ENCODE assay signal across 8 cellular contexts in the genomic region with DNA sequence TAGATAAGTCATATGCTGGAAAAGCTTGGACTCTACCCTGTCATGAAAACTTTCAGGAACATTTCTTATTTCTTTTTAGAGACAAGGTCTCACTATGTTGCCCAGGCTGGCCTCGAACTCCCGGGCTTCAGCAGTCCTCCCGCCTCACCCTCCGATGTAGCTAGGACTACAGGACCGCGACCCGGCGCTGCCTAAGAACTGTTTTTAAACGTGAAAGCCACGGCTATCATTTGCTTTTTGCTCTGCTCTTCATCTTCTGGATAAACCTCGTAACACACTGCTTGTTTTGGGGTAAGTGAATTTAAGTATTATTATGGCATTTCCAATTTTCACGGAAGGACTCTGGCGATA. TPM values are rescaled to one million over a fixed set of nuclear protein-coding genes. Genes with fewer than 3 reads are reported as not detected.
A peak's percentile ranks its signal among the peaks of the same experiment; 100 is the strongest.
DNase-seq lines count a peak whose midpoint lies in the region; TF ChIP-seq lines count a peak whose summit lies in the region.

No MANE protein-coding gene starts in this region.

- CTCF ChIA-PET in activated CD4-positive, alpha-beta memory T cell treated with anti-CD3 and anti-CD28 coated beads for 36 hours (lab: Charles Lee) = interaction anchor here (1.1 to 3.6 kb wide), 5 partner anchors 11 to 319 kb away, joined by 3 to 43 read pairs (median 8); a partner anchor contains a TSS

- peak overlapping the region; percentile 82 for H2AFZ ChIP-seq in osteoblast (ENCODE audit: low read length)

- H3K4me2 ChIP-seq in osteoblast (ENCODE audit: insufficient read depth, low read length) = peak overlapping the region; percentile 98

- H3K9me3 ChIP-seq in HUES48 (ENCODE audit: control insufficient read depth, insufficient read depth, low read length) = peaks cover 12% of the 10 kb centered on the region
- H3K9me3 ChIP-seq in osteoblast (ENCODE audit: low read depth, low read length) = no peaks in the 10 kb centered on the region

- H3K27me3 Mint-ChIP-seq in activated CD4-positive, alpha-beta memory T cell treated with anti-CD3 and anti-CD28 coated beads for 36 hours = no peaks in the 10 kb centered on the region

- POLR2A ChIA-PET in activated CD4-positive, alpha-beta memory T cell treated with anti-CD3 and anti-CD28 coated beads for 36 hours (lab: Charles Lee) = interaction anchor here (0.9 to 5.4 kb wide), 16 partner anchors 9 to 620 kb away, joined by 3 to 251 read pairs (median 6); a partner anchor contains a TSS

- no peak for TF ChIP-seq CTCF in fibroblast of pulmonary artery (IDR thresholded peaks at IDR 0.05; ENCODE audit: low read length, missing control alignments)
- no peak for TF ChIP-seq CTCF in osteoblast (IDR thresholded peaks at IDR 0.05; ENCODE audit: extremely low read depth, low read depth, low read length)

- intact Hi-C loops in activated CD4-positive, alpha-beta memory T cell treated with anti-CD3 and anti-CD28 coated beads for 36 hours (cut with micrococcal nuclease) = loop anchor here (1.0 kb wide), 2 partner anchors 357 to 500 kb away; a partner anchor contains a TSS

- H3K79me2 ChIP-seq in osteoblast (ENCODE audit: insufficient read depth, low read length) = peaks cover 28% of the 10 kb centered on the region

- H3K9me3 Mint-ChIP-seq in activated CD4-positive, alpha-beta memory T cell treated with anti-CD3 and anti-CD28 coated beads for 36 hours = peaks cover 4% of the 10 kb centered on the region

- peak overlapping the region; percentile 89 for H3K4me3 Mint-ChIP-seq in activated CD4-positive, alpha-beta memory T cell treated with anti-CD3 and anti-CD28 coated beads for 36 hours

- H3K4me3 ChIP-seq in HUES48 (ENCODE audit: low read depth, low read length) (peak overlapping the region; percentile 90), fibroblast of pulmonary artery (replicated peaks; ENCODE audit: low read depth, low read length) (peak overlapping the region; percentile 57), osteoblast (ENCODE audit: insufficient read depth, low read length) (peak overlapping the region; percentile 73)

- H3K9ac ChIP-seq in HUES48 (ENCODE audit: low read depth, low read length) = peak overlapping the region; percentile 83

- H3K36me3 Mint-ChIP-seq in activated CD4-positive, alpha-beta memory T cell treated with anti-CD3 and anti-CD28 coated beads for 36 hours = peaks cover 14% of the 10 kb centered on the region

- DNase-seq in NCI-H1092 treated with DMSO at 0.1 percent for 48 hours (lab: John Stamatoyannopoulos, UW) (peak; percentile 79), NCI-H1092 (lab: John Stamatoyannopoulos, UW) (no peak), fibroblast of pulmonary artery (ENCODE audit: low read depth) (no peak), osteoblast (ENCODE audit: insufficient read length, low spot score, missing footprints) (no peak), pons (ENCODE audit: low spot score) (no peak), NCI-H2029 treated with DMSO at 0.1 percent for 48 hours (lab: John Stamatoyannopoulos, UW) (no peak)
- peak; percentile 35 for DNase-seq in activated CD4-positive, alpha-beta memory T cell treated with anti-CD3 and anti-CD28 coated beads for 36 hours

- peak overlapping the region; percentile 99 for H3K27ac Mint-ChIP-seq in activated CD4-positive, alpha-beta memory T cell treated with anti-CD3 and anti-CD28 coated beads for 36 hours

- H3K4me1 ChIP-seq in HUES48 (ENCODE audit: control insufficient read depth, insufficient read depth, low read length) (peaks cover 10% of the 10 kb centered on the region; the same call in 1 of the 2 replicates), osteoblast (ENCODE audit: insufficient read depth, low read length) (peaks cover 18% of the 10 kb centered on the region)

- H3K27me3 ChIP-seq in HUES48 (ENCODE audit: control insufficient read depth, insufficient read depth, low read length) (no peaks in the 10 kb centered on the region), osteoblast (ENCODE audit: insufficient read depth, low read length) (no peaks in the 10 kb centered on the region)

- H3K4me1 Mint-ChIP-seq in activated CD4-positive, alpha-beta memory T cell treated with anti-CD3 and anti-CD28 coated beads for 36 hours (ENCODE audit: low read depth) = peaks cover 22% of the 10 kb centered on the region

- no peaks in the 10 kb centered on the region for H4K20me1 ChIP-seq in osteoblast (ENCODE audit: insufficient read depth, low read length)

- H3K27ac ChIP-seq in HUES48 (ENCODE audit: low read depth, low read length) (peak overlapping the region; percentile 96), osteoblast (ENCODE audit: low read depth, low read length) (peak overlapping the region; percentile 98)

- no peaks in the 10 kb centered on the region for H3K36me3 ChIP-seq in HUES48 (ENCODE audit: control insufficient read depth, insufficient read depth, low read length)
- no peaks in the 10 kb centered on the region for H3K36me3 ChIP-seq in osteoblast (ENCODE audit: insufficient read depth, low read length)

RNA-seq across cellular contexts. Expression of a gene that starts 14.3 kb away (rescaled TPM):
- total RNA-seq in activated CD4-positive, alpha-beta memory T cell treated with anti-CD3 and anti-CD28 coated beads for 36 hours = 100 to 1,000 TPM; 144 to 150 TPM
- 157 and 194 TPM in 2 replicates for total RNA-seq in osteoblast

Comparison
In these comparisons a context has a peak if more than half of its experiments do, and no peak if none do; other contexts are left out.
1. DNase-seq: peak in NCI-H1092 treated with DMSO at 0.1 percent for 48 hours (single experiment) and activated CD4-positive, alpha-beta memory T cell treated with anti-CD3 and anti-CD28 coated beads for 36 hours (single experiment); none in NCI-H1092 (single experiment), fibroblast of pulmonary artery (single experiment), osteoblast (single experiment), pons (single experiment) and NCI-H2029 treated with DMSO at 0.1 percent for 48 hours (single experiment).
2. Peak in every context shown above with its lines, with median percentiles within 50 percentile points of each other: H3K4me3 ChIP-seq.